ENCODE assay signal across 8 cellular contexts in the genomic region with DNA sequence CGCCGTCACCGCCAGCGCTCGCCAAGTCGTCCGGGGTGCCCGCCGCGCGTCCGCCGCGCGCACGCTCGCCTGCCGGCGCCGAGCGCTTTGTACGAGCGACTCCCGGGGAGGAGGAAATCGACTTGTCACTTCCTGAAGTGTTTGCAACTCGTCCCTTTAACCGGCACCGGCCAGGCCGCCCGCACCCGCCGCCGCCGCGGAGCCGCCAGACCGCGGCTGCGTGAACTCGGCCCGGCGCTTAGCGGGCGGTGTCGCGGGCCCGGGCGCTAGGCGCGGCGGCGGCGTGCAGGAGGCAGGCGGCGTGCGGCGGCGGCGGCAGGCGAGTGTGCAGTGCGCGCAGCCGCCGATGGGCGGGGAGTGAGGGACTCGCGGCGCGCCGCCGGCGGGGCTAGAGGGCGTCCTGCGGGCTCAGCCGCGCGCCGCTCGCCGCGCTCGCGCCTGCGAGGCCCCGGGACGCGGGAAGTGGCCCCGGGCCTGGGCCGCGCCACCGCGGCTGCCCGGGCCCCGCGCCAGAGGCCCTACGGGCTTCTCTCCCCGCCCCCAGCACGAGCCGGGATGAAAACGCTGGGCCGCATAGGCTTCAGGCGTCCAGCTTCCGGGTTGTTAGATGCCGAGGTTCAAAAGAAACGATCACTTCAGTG. TPM values are rescaled to one million over a fixed set of nuclear protein-coding genes. Genes with fewer than 3 reads are reported as not detected.
DNase-seq lines count a peak whose midpoint lies in the region; ATAC-seq and TF ChIP-seq lines count a peak whose summit lies in the region.

TSS of gene FAM53B (minus strand) at position 332 of the 641 bp plus-strand sequence. CDS start 37,665 bp downstream, outside the sequence.

- H3K9me3 Mint-ChIP-seq in endothelial cell (ENCODE audit: unreplicated experiment) = no peaks in the 10 kb centered on the region
- no peaks in the 10 kb centered on the region for H3K9me3 Mint-ChIP-seq in mesothelial cell of epicardium

- no peaks in the 10 kb centered on the region for H3K27me3 ChIP-seq in BE2C

- H3K27ac Mint-ChIP-seq in endothelial cell (ENCODE audit: unreplicated experiment) = peak within 1 kb of the TSS; percentile 91
- H3K27ac Mint-ChIP-seq in mesothelial cell of epicardium = peak within 1 kb of the TSS; percentile 98

- H3K27me3 Mint-ChIP-seq in endothelial cell (ENCODE audit: unreplicated experiment) (peaks cover 2% of the 10 kb centered on the region), mesothelial cell of epicardium (ENCODE audit: low read depth) (no peaks in the 10 kb centered on the region)

- no peaks in the 10 kb centered on the region for H3K36me3 ChIP-seq in BE2C

- H3K4me1 ChIP-seq in BE2C = peaks cover 18% of the 10 kb centered on the region

- H3K36me3 Mint-ChIP-seq in endothelial cell (ENCODE audit: low read depth, unreplicated experiment) = peaks cover 9% of the 10 kb centered on the region
- no peaks in the 10 kb centered on the region for H3K36me3 Mint-ChIP-seq in mesothelial cell of epicardium

- ATAC-seq in GM19025 (IDR thresholded peaks at IDR 0.05; ENCODE audit: low read depth, unreplicated experiment) (peak; percentile 77), HG03175 (IDR thresholded peaks at IDR 0.05; ENCODE audit: unreplicated experiment) (peak; percentile 78)

- H3K4me1 Mint-ChIP-seq in endothelial cell (ENCODE audit: unreplicated experiment) = peaks cover 42% of the 10 kb centered on the region
- peaks cover 62% of the 10 kb centered on the region for H3K4me1 Mint-ChIP-seq in mesothelial cell of epicardium

- no peaks in the 10 kb centered on the region for H3K9me3 ChIP-seq in BE2C

- H3K4me3 ChIP-seq in BE2C (ENCODE audit: low read depth, low read length) = peak within 1 kb of the TSS; percentile 73

- H3K4me3 Mint-ChIP-seq in endothelial cell (ENCODE audit: unreplicated experiment) (peak within 1 kb of the TSS; percentile 97), mesothelial cell of epicardium (peak within 1 kb of the TSS; percentile 99)

- TF ChIP-seq CTCF in BE2C (IDR thresholded peaks at IDR 0.05; ENCODE audit: low read depth, low read length) (no peak), endothelial cell (IDR thresholded peaks at IDR 0.05; ENCODE audit: unreplicated experiment) (no peak), mesothelial cell of epicardium (IDR thresholded peaks at IDR 0.05; ENCODE audit: unreplicated experiment) (no peak)

- DNase-seq in BE2C = peak; percentile 86
- DNase-seq in NOMO-1 treated with dmso at 0.1 percent for 144 hours (lab: John Stamatoyannopoulos, UW; ENCODE audit: unreplicated experiment) = peak; percentile 64
- DNase-seq in activated CD8-positive, alpha-beta memory T cell treated with anti-CD3 and anti-CD28 coated beads, Interleukin-2, amount 50 U/mL, for 4 hours = peak; percentile 82
- peak; percentile 84 for DNase-seq in endothelial cell (ENCODE audit: low spot score)
- DNase-seq in mesothelial cell of epicardium (ENCODE audit: low spot score in 2 of 2, unreplicated experiment in 2 of 2) = peak; percentile 76 to 81
- DNase-seq in stimulated activated CD8-positive, alpha-beta memory T cell treated with anti-CD3 and anti-CD28 coated beads, Interleukin-15, amount 100 ng/mL, for 4 hours (ENCODE audit: low read depth in 2 of 2) = peak; percentile 39 to 69

RNA-seq across cellular contexts. Expression of gene FAM53B, which starts in this region (rescaled TPM):
- polyA plus RNA-seq in BE2C (2012; ENCODE audit: insufficient read depth, insufficient read length, low read depth) = 22.9 TPM
- 21.0 TPM for total RNA-seq in endothelial cell (ENCODE audit: unreplicated experiment)
- 40.7 to 43.0 TPM (median 42.0 TPM) in 3 replicates for total RNA-seq in mesothelial cell of epicardium

Comparison
In these comparisons a context has a peak if more than half of its experiments do, and no peak if none do; other contexts are left out.
1. Peak in every context shown above with its lines: DNase-seq, ATAC-seq and H3K4me3 ChIP-seq.